ENCODE assay signal across 17 cellular contexts in the genomic region with DNA sequence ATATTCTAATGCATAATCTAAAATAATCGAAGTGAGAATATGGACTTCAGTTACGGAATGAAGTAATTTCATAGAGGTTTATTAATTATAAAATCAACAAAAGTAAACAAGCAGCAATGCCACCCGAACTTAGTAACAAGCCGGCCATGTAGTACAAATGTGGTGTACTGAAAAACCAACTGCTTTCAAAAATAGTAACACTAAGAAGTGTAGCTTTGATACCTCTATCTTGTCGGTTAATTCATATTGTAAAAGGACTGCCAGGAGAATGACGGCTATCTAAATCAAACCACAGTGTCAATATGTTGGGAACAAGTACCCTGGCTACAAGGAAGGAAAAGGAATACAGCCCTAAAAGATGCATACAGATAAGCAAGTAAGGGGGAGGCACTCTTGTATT. TPM values are rescaled to one million over a fixed set of nuclear protein-coding genes. Genes with fewer than 3 reads are reported as not detected.
DNase-seq lines count a peak whose midpoint lies in the region; ATAC-seq and TF ChIP-seq lines count a peak whose summit lies in the region.
"Had no signal": no experiment of that assay in that cellular context is flagged by ENCODE, and none has a peak within 500 bp of the region (broad histone marks: within the 10 kb centered on the region; RNA-seq: fewer than 3 reads in every experiment).

No MANE protein-coding gene starts in this region.

- H3K27me3 Mint-ChIP-seq in activated CD8-positive, alpha-beta T cell treated with anti-CD3 and anti-CD28 coated beads for 36 hours, result no peaks in the 10 kb centered on the region
- H3K27me3 Mint-ChIP-seq in stimulated activated naive B cell treated with anti-CD40 and anti-IgM and Interleukin-4, amounts not matched to agents 10 μg/mL and 1 μg/mL and 100 μg/mL, for 72 hours, result no peaks in the 10 kb centered on the region

- intact Hi-C loops in heart left ventricle (cut with DNase I), result no loop called here
- intact Hi-C loops in cardiac septum (cut with DNase I), result loop anchor here (5.0 kb wide), 1 partner anchor 50 kb away; a partner anchor contains a TSS
- intact Hi-C loops in activated CD8-positive, alpha-beta T cell treated with anti-CD3 and anti-CD28 coated beads for 36 hours (cut with micrococcal nuclease), result no loop called here
- intact Hi-C loops in left ventricle myocardium superior (cut with micrococcal nuclease), result no loop called here

- H3K36me3 Mint-ChIP-seq in activated CD8-positive, alpha-beta T cell treated with anti-CD3 and anti-CD28 coated beads for 36 hours (ENCODE audit: low read depth), result peaks cover 30% of the 10 kb centered on the region
- peaks cover 27 to 50% of the 10 kb centered on the region in 2 donors for H3K36me3 Mint-ChIP-seq in stimulated activated naive B cell treated with anti-CD40 and anti-IgM and Interleukin-4, amounts not matched to agents 10 μg/mL and 1 μg/mL and 100 μg/mL, for 72 hours

- DNase-seq in heart left ventricle (no peak), cardiac septum (ENCODE audit: low spot score) (no peak), left ventricle myocardium superior (no peak), glomerular visceral epithelial cell (ENCODE audit: extremely low spot score) (no peak), pons (ENCODE audit: low spot score) (no peak)
- DNase-seq in activated CD8-positive, alpha-beta T cell treated with anti-CD3 and anti-CD28 coated beads for 36 hours, result no peak
- no peak for DNase-seq in stimulated activated naive B cell treated with anti-CD40 and anti-IgM and Interleukin-4, amounts not matched to agents 10 μg/mL and 1 μg/mL and 100 μg/mL, for 72 hours
- DNase-seq: Calu3; CD8-positive, alpha-beta T cell; GF-D8; KG1; NCI-H1694 treated with DMSO at 0.1 percent for 48 hours; NCI-H510A; NCI-H748 treated with DMSO at 0.1 percent for 48 hours; NK-92 treated with Interleukin-12 subunit alpha and Interleukin-12 subunit beta, amount 100 ng/mL, for 24 hours; Peyer's patch had no signal

- peaks cover 0 to 100% (median 89%) of the 10 kb centered on the region in 9 donors for H3K36me3 ChIP-seq in heart left ventricle

- POLR2A ChIA-PET in activated CD8-positive, alpha-beta T cell treated with anti-CD3 and anti-CD28 coated beads for 36 hours (lab: Charles Lee), result no interaction called here

- no peak for TF ChIP-seq CTCF in heart left ventricle (IDR thresholded peaks at IDR 0.05)
- TF ChIP-seq CTCF in activated CD8-positive, alpha-beta T cell treated with anti-CD3 and anti-CD28 coated beads for 36 hours (IDR thresholded peaks at IDR 0.05), result no peak

- ATAC-seq in heart left ventricle (peak; percentile 41 to 77 (median 48)), left ventricle myocardium superior (peak; percentile 75)
- no peak for ATAC-seq in activated CD8-positive, alpha-beta T cell treated with anti-CD3 and anti-CD28 coated beads for 36 hours
- no peak for ATAC-seq in stimulated activated naive B cell treated with anti-CD40 and anti-IgM and Interleukin-4, amounts not matched to agents 10 μg/mL and 1 μg/mL and 100 μg/mL, for 72 hours (replicated peaks)
- ATAC-seq: CD8-positive, alpha-beta T cell had no signal

- no peaks in the 10 kb centered on the region for H3K9me3 ChIP-seq in heart left ventricle
- H3K9me3 ChIP-seq: BLaER1 treated with 17β-estradiol and CSF1 and Interleukin-3, amounts not matched to agents 10 nM and 100 nM; Peyer's patch had no signal

- no peak overlapping the region for H3K4me3 ChIP-seq in heart left ventricle
- H3K4me3 ChIP-seq: BLaER1 treated with 17β-estradiol and CSF1 and Interleukin-3, amounts not matched to agents 10 nM and 100 nM; Peyer's patch had no signal

- H3K9me3 Mint-ChIP-seq in activated CD8-positive, alpha-beta T cell treated with anti-CD3 and anti-CD28 coated beads for 36 hours, result no peaks in the 10 kb centered on the region
- no peaks in the 10 kb centered on the region for H3K9me3 Mint-ChIP-seq in stimulated activated naive B cell treated with anti-CD40 and anti-IgM and Interleukin-4, amounts not matched to agents 10 μg/mL and 1 μg/mL and 100 μg/mL, for 72 hours
- H3K9me3 Mint-ChIP-seq: CD8-positive, alpha-beta T cell had no signal

- TF ChIP-seq POLR2A in heart left ventricle (IDR thresholded peaks at IDR 0.05), result no peak

- H3K4me1 ChIP-seq in heart left ventricle, result peaks cover 0 to 18% (median 0%) of the 10 kb centered on the region in 12 donors
- H3K4me1 ChIP-seq: BLaER1 treated with 17β-estradiol and CSF1 and Interleukin-3, amounts not matched to agents 10 nM and 100 nM; Peyer's patch had no signal

- CTCF ChIA-PET in activated CD8-positive, alpha-beta T cell treated with anti-CD3 and anti-CD28 coated beads for 36 hours (lab: Charles Lee), result interaction anchor here (1.5 to 1.8 kb wide), 2 partner anchors 12 to 14 kb away, joined by 4 to 6 read pairs; no protein-coding TSS in a partner anchor

- H3K4me1 Mint-ChIP-seq in activated CD8-positive, alpha-beta T cell treated with anti-CD3 and anti-CD28 coated beads for 36 hours (ENCODE audit: low read depth), result peaks cover 20% of the 10 kb centered on the region
- no peaks in the 10 kb centered on the region for H3K4me1 Mint-ChIP-seq in stimulated activated naive B cell treated with anti-CD40 and anti-IgM and Interleukin-4, amounts not matched to agents 10 μg/mL and 1 μg/mL and 100 μg/mL, for 72 hours

- peak overlapping the region; percentile 63 for H3K27ac Mint-ChIP-seq in activated CD8-positive, alpha-beta T cell treated with anti-CD3 and anti-CD28 coated beads for 36 hours
- H3K27ac Mint-ChIP-seq in stimulated activated naive B cell treated with anti-CD40 and anti-IgM and Interleukin-4, amounts not matched to agents 10 μg/mL and 1 μg/mL and 100 μg/mL, for 72 hours, result peak overlapping the region; percentile 59
- H3K27ac Mint-ChIP-seq: CD8-positive, alpha-beta T cell had no signal

- peak overlapping the region in 2 of 12 donors; percentile 4 to 13 for H3K27ac ChIP-seq in heart left ventricle
- H3K27ac ChIP-seq: BLaER1 treated with 17β-estradiol and CSF1 and Interleukin-3, amounts not matched to agents 10 nM and 100 nM; Peyer's patch had no signal

- H3K27me3 ChIP-seq in heart left ventricle, result no peaks in the 10 kb centered on the region
- H3K27me3 ChIP-seq: BLaER1 treated with 17β-estradiol and CSF1 and Interleukin-3, amounts not matched to agents 10 nM and 100 nM; Peyer's patch had no signal

- 56 to 67% (median 61%) methylated on average over 6 of the region's 6 CpGs for WGBS in heart left ventricle, 4 donors

- H3K4me3 Mint-ChIP-seq in activated CD8-positive, alpha-beta T cell treated with anti-CD3 and anti-CD28 coated beads for 36 hours, result no peak overlapping the region
- no peak overlapping the region for H3K4me3 Mint-ChIP-seq in stimulated activated naive B cell treated with anti-CD40 and anti-IgM and Interleukin-4, amounts not matched to agents 10 μg/mL and 1 μg/mL and 100 μg/mL, for 72 hours
- H3K4me3 Mint-ChIP-seq: CD8-positive, alpha-beta T cell had no signal

RNA-seq across cellular contexts. Expression of a gene that starts 48.5 kb away (rescaled TPM):
- total RNA-seq in heart left ventricle, result 10 to 100 TPM; 16.4 to 49.9 (median 42.0) TPM
- 10 to 100 TPM; 15.4 to 16.2 TPM for polyA plus RNA-seq in heart left ventricle
- 35.9 TPM for total RNA-seq in cardiac septum
- total RNA-seq in activated CD8-positive, alpha-beta T cell treated with anti-CD3 and anti-CD28 coated beads for 36 hours, result 10 to 100 TPM; 71.4 to 74.6 TPM
- total RNA-seq in left ventricle myocardium superior, result 45.2 TPM

Comparison
In these comparisons a context has a peak if more than half of its experiments do, and no peak if none do; other contexts are left out.
1. ATAC-seq: peak in heart left ventricle (4 of 4) and left ventricle myocardium superior (single experiment); none in activated CD8-positive, alpha-beta T cell treated with anti-CD3 and anti-CD28 coated beads for 36 hours (single experiment) and stimulated activated naive B cell treated with anti-CD40 and anti-IgM and Interleukin-4, amounts not matched to agents 10 μg/mL and 1 μg/mL and 100 μg/mL, for 72 hours (0 of 2).